Comparison of ENCODE assay signal across 8 cellular contexts in the genomic region with DNA sequence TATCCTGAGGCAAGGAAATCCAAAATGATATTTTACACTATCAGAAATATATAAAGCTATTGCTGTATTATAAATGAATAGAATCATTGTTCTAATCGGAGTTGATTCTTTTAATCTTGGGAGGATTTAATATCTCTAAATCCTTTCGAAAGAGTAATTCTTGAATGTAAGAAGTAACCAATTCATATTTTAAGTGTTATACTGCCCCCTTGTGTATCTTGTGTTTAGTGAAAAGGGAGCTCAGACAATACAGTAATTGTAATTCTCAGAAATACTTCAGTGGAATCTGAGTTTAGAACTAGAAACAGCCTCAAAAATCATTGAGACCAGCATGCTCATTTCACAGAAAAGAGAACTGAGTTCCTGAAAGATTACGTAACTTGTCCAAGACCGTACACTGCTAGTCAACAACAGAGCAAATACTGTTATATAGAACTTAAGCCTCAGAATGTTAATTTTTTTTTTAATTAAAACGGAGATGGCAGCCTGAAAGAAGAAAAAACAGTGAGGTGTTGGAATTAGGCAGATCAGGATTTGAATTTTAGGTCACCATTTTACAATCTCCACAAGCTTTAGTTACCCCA. TPM values are rescaled to one million over a fixed set of nuclear protein-coding genes. Genes with fewer than 3 reads are reported as not detected.
DNase-seq lines count a peak whose midpoint lies in the region; ATAC-seq, FAIRE-seq and TF ChIP-seq lines count a peak whose summit lies in the region.

No MANE protein-coding gene starts in this region.

- peak; percentile 79 for TF ChIP-seq CTCF in A549 (IDR thresholded peaks at IDR 0.05)
- peak; percentile 17 for TF ChIP-seq CTCF in HL-60 (IDR thresholded peaks at IDR 0.05; ENCODE audit: insufficient read depth, low read length)
- peak in 1 of 3 experiments; percentile 42 for TF ChIP-seq CTCF in keratinocyte (optimal IDR thresholded peaks at IDR 0.05 in 1 of 3, IDR thresholded peaks at IDR 0.05 in 1 of 3, conservative IDR thresholded peaks at IDR 0.05 in 1 of 3; ENCODE audit: extremely low read depth in 1 of 3, insufficient read depth in 2 of 3, low read length in 3 of 3)
- peak; percentile 45 to 69 (median 60) for TF ChIP-seq CTCF in upper lobe of left lung (IDR thresholded peaks at IDR 0.05)

- peak; percentile 59 to 83; a peak in 4 of 6 replicates for ATAC-seq in A549
- ATAC-seq in GM18499 (IDR thresholded peaks at IDR 0.05; ENCODE audit: insufficient read depth, unreplicated experiment): peak; percentile 44
- ATAC-seq in upper lobe of left lung (ENCODE audit: low FRiP score in 2 of 2): peak; percentile 75 to 85

- H3K9me1 ChIP-seq in keratinocyte (ENCODE audit: control insufficient read depth, extremely low read depth, insufficient read depth, low read length): no peaks in the 10 kb centered on the region

- no peak overlapping the region; a peak in 1 of 6 replicates for H3K27ac ChIP-seq in A549
- H3K27ac ChIP-seq in HL-60 (replicated peaks): no peak overlapping the region
- H3K27ac ChIP-seq in keratinocyte (ENCODE audit: control insufficient read depth, insufficient read depth, low read length): no peak overlapping the region
- no peak overlapping the region for H3K27ac ChIP-seq in upper lobe of left lung

- DNase-seq in A549 (ENCODE audit: low read depth in 1 of 2, low spot score in 1 of 2): peak; percentile 36 to 63
- DNase-seq in HL-60 (ENCODE audit: low read depth in 1 of 2, low spot score in 1 of 2): peak in 1 of 2 experiments; percentile 11
- peak; percentile 71 for DNase-seq in NCI-H69 (lab: John Stamatoyannopoulos, UW)
- peak; percentile 3 for DNase-seq in brain pericyte (ENCODE audit: low read depth, low spot score)
- peak; percentile 1 for DNase-seq in keratinocyte (ENCODE audit: low read depth, low spot score)
- no peak for DNase-seq in upper lobe of left lung
- DNase-seq in COLO668 (lab: John Stamatoyannopoulos, UW; ENCODE audit: unreplicated experiment): no peak

- CTCF ChIA-PET in A549 (lab: Yijun Ruan, JAX): interaction anchor here (0.5 to 8.8 kb wide), 39 partner anchors 8 to 509 kb away, joined by 3 to 192 read pairs (median 4); no protein-coding TSS in a partner anchor

- no peak for TF ChIP-seq EP300 in A549 (IDR thresholded peaks at IDR 0.05)
- no peak for TF ChIP-seq EP300 in upper lobe of left lung (IDR thresholded peaks at IDR 0.05)

- dilution Hi-C loops in keratinocyte (cut with MboI; ENCODE audit: extremely low pct_ligation_motif_present, low sequenced_read_pairs): loop anchor here (25.0 kb wide), 1 partner anchor 315 kb away; no protein-coding TSS in a partner anchor

- TF ChIP-seq RAD21 in A549 (conservative IDR thresholded peaks at IDR 0.05 in 1 of 2, IDR thresholded peaks at IDR 0.05 in 1 of 2): peak; percentile 88 to 92

- FAIRE-seq in A549 (lab: Jason Lieb, UNC): peak; percentile 70
- FAIRE-seq in keratinocyte (lab: Jason Lieb, UNC): no peak

- peaks cover 6% of the 10 kb centered on the region; the same call in 1 of the 3 replicates for H3K4me1 ChIP-seq in A549
- no peaks in the 10 kb centered on the region for H3K4me1 ChIP-seq in keratinocyte (ENCODE audit: control insufficient read depth, extremely low read depth, insufficient read depth, low read length)
- peaks cover 0 to 9% (median 3%) of the 10 kb centered on the region in 4 donors for H3K4me1 ChIP-seq in upper lobe of left lung

- no peak overlapping the region for H2AFZ ChIP-seq in keratinocyte (ENCODE audit: control insufficient read depth, low read length)

- no peaks in the 10 kb centered on the region for H3K27me3 ChIP-seq in HL-60 (ENCODE audit: insufficient read depth, poor library complexity, severe bottlenecking)
- no peaks in the 10 kb centered on the region for H3K27me3 ChIP-seq in keratinocyte (ENCODE audit: control insufficient read depth, extremely low read depth, insufficient read depth, low read length)
- no peaks in the 10 kb centered on the region for H3K27me3 ChIP-seq in upper lobe of left lung

- H3K9me3 ChIP-seq in A549 (no peaks in the 10 kb centered on the region), keratinocyte (ENCODE audit: control insufficient read depth, low read depth, low read length) (no peaks in the 10 kb centered on the region), upper lobe of left lung (no peaks in the 10 kb centered on the region)

- TF ChIP-seq POLR2A in A549 (IDR thresholded peaks at IDR 0.05; ENCODE audit: low read length): no peak
- no peak for TF ChIP-seq POLR2A in upper lobe of left lung (IDR thresholded peaks at IDR 0.05)

- H3K4me2 ChIP-seq in A549 (peak overlapping the region; percentile 35; the same call in 1 of the 3 replicates), keratinocyte (ENCODE audit: control insufficient read depth, extremely low read depth, insufficient read depth, low read depth, low read length) (no peak overlapping the region)

- no peak overlapping the region for H3K4me3 ChIP-seq in A549
- H3K4me3 ChIP-seq in HL-60 (replicated peaks; ENCODE audit: insufficient read depth, low read length): no peak overlapping the region
- H3K4me3 ChIP-seq in keratinocyte (ENCODE audit: control insufficient read depth in 2 of 3, extremely low read depth in 1 of 3, insufficient read depth in 2 of 3, low read depth in 1 of 3, low read length in 3 of 3): no peak overlapping the region
- H3K4me3 ChIP-seq in upper lobe of left lung: no peak overlapping the region

- H3K79me2 ChIP-seq in keratinocyte (ENCODE audit: control insufficient read depth, insufficient read depth, low read length): no peaks in the 10 kb centered on the region

- H3K9ac ChIP-seq in keratinocyte (ENCODE audit: control insufficient read depth, extremely low read depth, insufficient read depth, low read length): no peak overlapping the region

- POLR2A ChIA-PET in A549 (lab: Yijun Ruan, JAX): interaction anchor here (1.0 to 1.3 kb wide), 2 partner anchors 319 to 349 kb away, joined by 3 read pairs; no protein-coding TSS in a partner anchor

- H3K36me3 ChIP-seq in keratinocyte (ENCODE audit: control insufficient read depth in 2 of 2, extremely low read depth in 1 of 2, insufficient read depth in 2 of 2, low read length in 2 of 2) (no peaks in the 10 kb centered on the region), upper lobe of left lung (no peaks in the 10 kb centered on the region)

- no peaks in the 10 kb centered on the region for H4K20me1 ChIP-seq in keratinocyte (ENCODE audit: control insufficient read depth, extremely low read depth, insufficient read depth, low read length)

- 18% methylated on average over 5 of the region's 5 CpGs for WGBS in A549 (ENCODE audit: missing lambda C conversion rate)
- WGBS in upper lobe of left lung, 2 donors: 23 to 33% methylated on average over 5 of the region's 5 CpGs

TF ChIP-seq in A549, 52 proteins besides CTCF, POLR2A, EP300 and RAD21:
- peak; percentile 93 for TF ChIP-seq SMC3 (IDR thresholded peaks at IDR 0.05)
- TF ChIP-seq GATA3 (IDR thresholded peaks at IDR 0.05; ENCODE audit: borderline replicate concordance): no peak
- TF ChIP-seq ZNF302 (CRISPR knock-in tag; IDR thresholded peaks at IDR 0.05): no peak

RNA-seq across cellular contexts. Expression of a gene that starts 42.9 kb away (rescaled TPM):
- polyA plus RNA-seq in A549 (2011; rRNA removed) (11.1 and 14.8 TPM in 2 replicates), A549 (2017; fragmentation: RNase III; extraction: RNeasy Plus Mini Kit Qiagen cat#74134 plus additional on column Dnase treatment) (2.1 to 2.2 TPM (median 2.1 TPM) in 3 replicates), keratinocyte (0.01 to 0.05 TPM (median 0.02 TPM) in 3 replicates)
- 2.4 and 2.5 TPM in 2 replicates for polyA plus RNA-seq in A549 (2012; cell fraction: cytosol; rRNA removed)
- polyA plus RNA-seq in A549 (2012; cell fraction: nucleus; rRNA removed): 2.3 and 2.6 TPM in 2 replicates
- 26.0 and 30.0 TPM in 2 replicates for polyA minus RNA-seq in A549 (2011; rRNA and poly(A)+ RNA removed)
- polyA plus RNA-seq in keratinocyte (2011; ENCODE audit: low read depth): not detected
- 0.01 and 0.05 TPM in 2 replicates for polyA plus RNA-seq in keratinocyte (2011; cell fraction: cytosol; rRNA removed)
- polyA plus RNA-seq in keratinocyte (2011; cell fraction: nucleus; rRNA removed): 0.01 and 0.18 TPM in 2 replicates
- polyA plus RNA-seq in keratinocyte (2012; ENCODE audit: low replicate concordance): 0.03 TPM in 1 of 2 replicates, not detected in the other
- 0.03 to 0.22 TPM in 2 of 3 replicates, not detected in the other for polyA minus RNA-seq in keratinocyte
- polyA minus RNA-seq in keratinocyte (2011; cell fraction: cytosol; rRNA and poly(A)+ RNA removed): not detected
- polyA minus RNA-seq in keratinocyte (2011; cell fraction: nucleus; rRNA and poly(A)+ RNA removed): 0.16 TPM in 1 of 2 replicates, not detected in the other
- 10 to 100 TPM in 4 of 6 donors, 1 to 10 TPM in 2; 7.7 to 26.3 (median 13.6) TPM for total RNA-seq in upper lobe of left lung

Comparison
In these comparisons a context has a peak if more than half of its experiments do, and no peak if none do; other contexts are left out.
1. DNase-seq: peak in A549 (2 of 2), NCI-H69 (single experiment), brain pericyte (single experiment) and keratinocyte (single experiment); none in upper lobe of left lung (0 of 2) and COLO668 (single experiment).
2. Peak in every context shown above with its lines, with median percentiles within 50 percentile points of each other: ATAC-seq.